In the genomic region with DNA sequence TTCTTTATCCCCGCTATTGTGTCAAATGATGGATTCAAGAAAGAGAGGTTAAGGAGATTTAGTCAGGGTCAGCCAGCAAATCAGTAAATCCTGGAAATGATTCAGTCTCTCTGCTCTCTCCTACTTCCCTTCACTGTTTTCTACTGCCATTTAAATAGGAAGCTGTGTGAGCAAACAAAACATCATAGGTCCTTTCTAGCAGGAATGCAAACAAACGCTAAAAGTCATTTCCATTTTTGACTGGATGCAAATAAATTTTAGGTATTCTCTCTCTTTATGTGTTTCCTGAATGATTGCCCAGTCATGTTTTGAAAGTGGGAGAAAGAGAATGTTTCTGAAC, we compare ENCODE assay signal across 21 cellular contexts.
DNase-seq lines count a peak whose midpoint lies in the region; ATAC-seq and TF ChIP-seq lines count a peak whose summit lies in the region.
"Had no signal": no experiment of that assay in that cellular context is flagged by ENCODE, and none has a peak within 500 bp of the region (broad histone marks: within the 10 kb centered on the region; RNA-seq: fewer than 3 reads in every experiment).

No MANE protein-coding gene starts in this region.

- H3K4me3 ChIP-seq in LNCaP clone FGC (ENCODE audit: low read depth, low read length) = no peak overlapping the region
- H3K4me3 ChIP-seq in endodermal cell (ENCODE audit: low read length) = no peak overlapping the region
- no peak overlapping the region for H3K4me3 ChIP-seq in neuronal stem cell (ENCODE audit: low read length in 2 of 2)
- H3K4me3 ChIP-seq: left ventricle myocardium inferior, pancreas had no signal

- no peak overlapping the region for H3K23ac ChIP-seq in neuronal stem cell (ENCODE audit: low read depth, low read length, poor library complexity)

- no peaks in the 10 kb centered on the region for H3K36me3 ChIP-seq in endodermal cell (ENCODE audit: control insufficient read depth, insufficient read depth, low read length)
- H3K36me3 ChIP-seq in neuronal stem cell (replicated peaks in 1 of 2; ENCODE audit: control insufficient read depth in 2 of 2, insufficient read depth in 2 of 2, low read length in 2 of 2) = no peaks in the 10 kb centered on the region
- H3K36me3 ChIP-seq: left ventricle myocardium inferior, pancreas had no signal

- peak overlapping the region; percentile 56 for H2AFZ ChIP-seq in neuronal stem cell (ENCODE audit: low read length)

- H2BK15ac ChIP-seq in neuronal stem cell (ENCODE audit: low read length) = no peak overlapping the region

- no peak overlapping the region for H2BK5ac ChIP-seq in neuronal stem cell (ENCODE audit: low read length)

- TF ChIP-seq CTCF in LNCaP clone FGC (IDR thresholded peaks at IDR 0.05; ENCODE audit: control insufficient read depth, extremely low read depth, insufficient read depth) (no peak), endodermal cell (conservative IDR thresholded peaks at IDR 0.05) (no peak)

- H2AK5ac ChIP-seq in neuronal stem cell (ENCODE audit: low read depth, low read length) = no peak overlapping the region

- H3K14ac ChIP-seq in neuronal stem cell (ENCODE audit: low read length) = no peak overlapping the region

- H3K9me3 Mint-ChIP-seq in endodermal cell = no peaks in the 10 kb centered on the region
- H3K9me3 Mint-ChIP-seq: CD8-positive, alpha-beta memory T cell had no signal

- H3K27ac Mint-ChIP-seq in endodermal cell = peak overlapping the region; percentile 55
- H3K27ac Mint-ChIP-seq: CD8-positive, alpha-beta memory T cell had no signal

- no peaks in the 10 kb centered on the region for H3K9me3 ChIP-seq in endodermal cell (ENCODE audit: control insufficient read depth, low read length)
- no peaks in the 10 kb centered on the region for H3K9me3 ChIP-seq in neuronal stem cell (replicated peaks in 1 of 2; ENCODE audit: control insufficient read depth in 2 of 2, insufficient read depth in 1 of 2, low read depth in 1 of 2, low read length in 2 of 2)
- H3K9me3 ChIP-seq: left ventricle myocardium inferior, pancreas, SK-N-SH had no signal

- peaks cover 27% of the 10 kb centered on the region for H3K4me1 Mint-ChIP-seq in endodermal cell
- H3K4me1 Mint-ChIP-seq: CD8-positive, alpha-beta memory T cell had no signal

- H3K4me2 ChIP-seq in neuronal stem cell (ENCODE audit: insufficient read depth, low read length, poor library complexity, severe bottlenecking) = no peak overlapping the region
- H3K4me2 ChIP-seq: SK-N-SH had no signal

- ATAC-seq in GM21381 (IDR thresholded peaks at IDR 0.05; ENCODE audit: unreplicated experiment) = no peak
- ATAC-seq: foreskin keratinocyte, pancreas had no signal

- H3K79me1 ChIP-seq in neuronal stem cell (ENCODE audit: low read depth, low read length) = no peaks in the 10 kb centered on the region

- H3K4ac ChIP-seq in neuronal stem cell (ENCODE audit: low read length) = no peak overlapping the region

- 13 to 60% methylated on average over 1 to 2 of the region's 2 CpGs for WGBS in endodermal cell (ENCODE audit: insufficient coverage in 1 of 2, insufficient read length in 1 of 2), 2 experiments
- no CpG with 5 or more reads among the region's 2 CpGs for WGBS in neuronal stem cell (ENCODE audit: extremely low coverage in 2 of 2, insufficient read length in 2 of 2, insufficient replicate concordance in 1 of 2), 2 donors

- H2BK120ac ChIP-seq in neuronal stem cell (ENCODE audit: low read depth, low read length) = no peak overlapping the region

- no peaks in the 10 kb centered on the region for H3K36me3 Mint-ChIP-seq in endodermal cell (ENCODE audit: low read depth)
- H3K36me3 Mint-ChIP-seq: CD8-positive, alpha-beta memory T cell had no signal

- peak; percentile 2 for DNase-seq in NCI-H510A treated with DMSO at 0.1 percent for 48 hours (lab: John Stamatoyannopoulos, UW)
- DNase-seq in NCI-H510A (lab: John Stamatoyannopoulos, UW) = no peak
- DNase-seq in LNCaP clone FGC (ENCODE audit: low read depth) = peak; percentile 8
- no peak for DNase-seq in endodermal cell
- DNase-seq in neuronal stem cell (ENCODE audit: low spot score) = no peak
- no peak for DNase-seq in iPS-NIHi7 (ENCODE audit: extremely low spot score)
- DNase-seq in GF-D8 (lab: John Stamatoyannopoulos, UW) = no peak
- DNase-seq: activated CD4-positive, alpha-beta T cell treated with anti-CD3 and anti-CD28 coated beads for 4 hours; activated CD8-positive, alpha-beta memory T cell treated with anti-CD3 and anti-CD28 coated beads, Interleukin-2, amount 50 U/mL, for 48 hours; CD8-positive, alpha-beta memory T cell; EL; foreskin keratinocyte; GOT3; left ventricle myocardium inferior; NCI-H1930; NCI-H69; pancreas; SK-N-SH; stimulated activated CD4-positive, alpha-beta T cell treated with anti-CD3 and anti-CD28 coated beads, Interleukin-4, amount 100 ng/mL, for 24 hours; substantia nigra had no signal

- no peak overlapping the region for H3K18ac ChIP-seq in neuronal stem cell (ENCODE audit: low read length)

- no peak overlapping the region for H4K8ac ChIP-seq in neuronal stem cell (ENCODE audit: low read depth, low read length)

- no peak overlapping the region for H3K4me3 Mint-ChIP-seq in endodermal cell
- H3K4me3 Mint-ChIP-seq: CD8-positive, alpha-beta memory T cell had no signal

- H3K27me3 Mint-ChIP-seq in endodermal cell (ENCODE audit: insufficient read depth) = peaks cover 16% of the 10 kb centered on the region

- H3K27me3 ChIP-seq in endodermal cell (ENCODE audit: control insufficient read depth, insufficient read depth, low read length, poor library complexity, severe bottlenecking) (peaks cover 6% of the 10 kb centered on the region), neuronal stem cell (ENCODE audit: control insufficient read depth in 3 of 3, insufficient read depth in 3 of 3, low read depth in 1 of 3, low read length in 3 of 3) (no peaks in the 10 kb centered on the region)
- H3K27me3 ChIP-seq: pancreas had no signal

- H3K4me1 ChIP-seq in endodermal cell (ENCODE audit: control insufficient read depth, insufficient read depth, low read length) = peaks cover 12% of the 10 kb centered on the region
- peaks cover 2 to 8% of the 10 kb centered on the region in 2 donors for H3K4me1 ChIP-seq in neuronal stem cell (ENCODE audit: control insufficient read depth in 2 of 2, insufficient read depth in 1 of 2, low read depth in 1 of 2, low read length in 2 of 2)
- H3K4me1 ChIP-seq: foreskin keratinocyte, left ventricle myocardium inferior, pancreas had no signal

- no peak overlapping the region for H2BK12ac ChIP-seq in neuronal stem cell (ENCODE audit: low read length)

- H3K27ac ChIP-seq in endodermal cell (ENCODE audit: low read depth, low read length) = no peak overlapping the region
- no peak overlapping the region for H3K27ac ChIP-seq in neuronal stem cell (replicated peaks; ENCODE audit: low read length)
- H3K27ac ChIP-seq: foreskin keratinocyte, left ventricle myocardium inferior, pancreas had no signal

- H3K9ac ChIP-seq in endodermal cell (ENCODE audit: extremely low read depth, low read length, poor library complexity, severe bottlenecking) = no peak overlapping the region
- H3K9ac ChIP-seq in neuronal stem cell (ENCODE audit: low read depth, low read length, poor library complexity) = no peak overlapping the region
- H3K9ac ChIP-seq: SK-N-SH had no signal

- no peak overlapping the region for H4K91ac ChIP-seq in neuronal stem cell (ENCODE audit: low read depth, low read length, poor library complexity)

Comparison
In these comparisons a context has a peak if more than half of its experiments do, and no peak if none do; other contexts are left out.
1. DNase-seq: peak in NCI-H510A treated with DMSO at 0.1 percent for 48 hours (single experiment) and LNCaP clone FGC (single experiment); none in NCI-H510A (single experiment), endodermal cell (single experiment), neuronal stem cell (single experiment), iPS-NIHi7 (single experiment) and GF-D8 (single experiment).